Comparison of ENCODE assay signal across 15 cellular contexts in the genomic region with DNA sequence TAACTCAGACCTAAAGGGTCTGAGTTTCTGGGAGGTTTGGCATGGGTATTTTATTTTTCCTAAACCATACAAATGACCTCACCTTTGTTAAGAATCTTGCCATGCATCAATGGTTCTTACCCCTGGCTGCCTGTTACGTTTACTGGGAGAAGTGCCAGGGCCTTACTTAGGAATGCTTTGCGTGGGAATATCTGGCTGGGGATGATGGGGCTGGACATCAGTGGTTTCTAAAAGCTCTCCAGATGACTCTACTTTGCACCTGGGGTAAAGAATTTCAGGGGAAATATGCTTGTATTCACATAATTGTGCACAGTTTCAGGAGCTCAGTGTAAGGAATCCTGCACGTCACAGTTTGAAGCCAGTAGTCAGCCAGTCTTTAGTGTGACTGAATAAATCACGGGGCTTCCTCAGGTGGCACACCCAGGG. TPM values are rescaled to one million over a fixed set of nuclear protein-coding genes. Genes with fewer than 3 reads are reported as not detected.
A peak's percentile ranks its signal among the peaks of the same experiment; 100 is the strongest.
DNase-seq lines count a peak whose midpoint lies in the region; ATAC-seq and TF ChIP-seq lines count a peak whose summit lies in the region.
"Had no signal": no experiment of that assay in that cellular context is flagged by ENCODE, and none has a peak within 500 bp of the region (broad histone marks: within the 10 kb centered on the region; RNA-seq: fewer than 3 reads in every experiment).

No MANE protein-coding gene starts in this region.

- H3K27ac Mint-ChIP-seq in MCF 10A (ENCODE audit: low read depth, unreplicated experiment), result peak overlapping the region; percentile 91
- H3K27ac Mint-ChIP-seq: activated T-cell treated with anti-CD3 and anti-CD28 coated beads, Interleukin-2, amount 50 U/mL, for 72 hours; stimulated activated memory B cell treated with anti-CD40 and anti-IgM and Interleukin-4, amounts not matched to agents 10 μg/mL and 1 μg/mL and 100 μg/mL, for 72 hours; WTC11 had no signal

- CTCF ChIA-PET in MCF 10A (lab: Yijun Ruan, JAX), result interaction anchor here (0.6 to 2.6 kb wide), 3 partner anchors 9 to 201 kb away, joined by 3 to 16 read pairs (median 5); no protein-coding TSS in a partner anchor

- H3K9me3 Mint-ChIP-seq in MCF 10A (ENCODE audit: unreplicated experiment), result no peaks in the 10 kb centered on the region
- H3K9me3 Mint-ChIP-seq: central memory CD8-positive, alpha-beta T cell; stimulated activated memory B cell treated with anti-CD40 and anti-IgM and Interleukin-4, amounts not matched to agents 10 μg/mL and 1 μg/mL and 100 μg/mL, for 72 hours had no signal

- H3K27me3 ChIP-seq in vagina, result no peaks in the 10 kb centered on the region

- intact Hi-C loops in MCF 10A (cut with micrococcal nuclease), result no loop called here
- intact Hi-C loops in vagina (cut with DNase I), result no loop called here

- POLR2A ChIA-PET in MCF 10A (lab: Yijun Ruan, JAX), result interaction anchor here (1.0 to 2.7 kb wide), 3 partner anchors 9 to 36 kb away, joined by 3 to 14 read pairs (median 8); no protein-coding TSS in a partner anchor

- no peak overlapping the region for H3K4me3 Mint-ChIP-seq in MCF 10A (ENCODE audit: unreplicated experiment)
- H3K4me3 Mint-ChIP-seq: activated T-cell treated with anti-CD3 and anti-CD28 coated beads, Interleukin-2, amount 50 U/mL, for 72 hours; central memory CD8-positive, alpha-beta T cell; naive thymus-derived CD4-positive, alpha-beta T cell; stimulated activated memory B cell treated with anti-CD40 and anti-IgM and Interleukin-4, amounts not matched to agents 10 μg/mL and 1 μg/mL and 100 μg/mL, for 72 hours; WTC11 had no signal

- H3K4me1 ChIP-seq in vagina, result no peaks in the 10 kb centered on the region

- DNase-seq in AG10803 (ENCODE audit: low read depth) (peak; percentile 72), NCI-H1092 (lab: John Stamatoyannopoulos, UW) (peak; percentile 33), MCF 10A (ENCODE audit: unreplicated experiment) (peak; percentile 95), left kidney (ENCODE audit: low read depth, low spot score) (peak; percentile 47), amygdala (lab: John Stamatoyannopoulos, UW) (no peak), germinal center (ENCODE audit: low spot score) (no peak), vagina (ENCODE audit: extremely low spot score in 2 of 2) (no peak)
- DNase-seq: activated T-cell treated with anti-CD3 and anti-CD28 coated beads, Interleukin-2, amount 50 U/mL, for 72 hours; naive thymus-derived CD4-positive, alpha-beta T cell; stimulated activated CD4-positive, alpha-beta T cell treated with anti-CD3 and anti-CD28 coated beads, Interleukin-15, amount 100 ng/mL, for 24 hours had no signal

- H3K4me1 Mint-ChIP-seq in MCF 10A (ENCODE audit: insufficient read depth, unreplicated experiment), result peaks cover 50% of the 10 kb centered on the region
- H3K4me1 Mint-ChIP-seq: central memory CD8-positive, alpha-beta T cell; naive thymus-derived CD4-positive, alpha-beta T cell had no signal

- no peaks in the 10 kb centered on the region for H3K9me3 ChIP-seq in vagina

- no peaks in the 10 kb centered on the region for H3K36me3 Mint-ChIP-seq in MCF 10A (ENCODE audit: insufficient read depth, unreplicated experiment)
- H3K36me3 Mint-ChIP-seq: naive thymus-derived CD4-positive, alpha-beta T cell; stimulated activated memory B cell treated with anti-CD40 and anti-IgM and Interleukin-4, amounts not matched to agents 10 μg/mL and 1 μg/mL and 100 μg/mL, for 72 hours; WTC11 had no signal

- no peak overlapping the region for H3K4me3 ChIP-seq in AG10803 (ENCODE audit: low read length)
- H3K4me3 ChIP-seq in vagina, result no peak overlapping the region

- no peaks in the 10 kb centered on the region for H3K36me3 ChIP-seq in vagina

- no peak overlapping the region for H3K27ac ChIP-seq in vagina

- no TSS peak for BruUV-seq in MCF 10A (replicated peaks; lab: Mats Ljungman, UMichigan)

- H3K27me3 Mint-ChIP-seq in MCF 10A (ENCODE audit: insufficient read depth, unreplicated experiment), result no peaks in the 10 kb centered on the region

- no peak for ATAC-seq in HG03175 (IDR thresholded peaks at IDR 0.05; ENCODE audit: unreplicated experiment)
- ATAC-seq: activated T-cell treated with anti-CD3 and anti-CD28 coated beads, Interleukin-2, amount 50 U/mL, for 72 hours; naive thymus-derived CD4-positive, alpha-beta T cell; Right ventricle myocardium inferior; stimulated activated memory B cell treated with anti-CD40 and anti-IgM and Interleukin-4, amounts not matched to agents 10 μg/mL and 1 μg/mL and 100 μg/mL, for 72 hours; WTC11 had no signal

- TF ChIP-seq POLR2A in vagina (IDR thresholded peaks at IDR 0.05), result no peak

- TF ChIP-seq CTCF in AG10803 (conservative IDR thresholded peaks at IDR 0.05; ENCODE audit: low read length) (no peak), MCF 10A (IDR thresholded peaks at IDR 0.05; ENCODE audit: unreplicated experiment) (no peak), vagina (IDR thresholded peaks at IDR 0.05) (no peak)

RNA-seq across cellular contexts. Expression of a gene that starts 18.2 kb away (rescaled TPM):
- total RNA-seq in MCF 10A (2022), result 0.64 and 1.1 TPM in 2 replicates
- not detected for total RNA-seq in vagina
- total RNA-seq: activated T-cell treated with anti-CD3 and anti-CD28 coated beads, Interleukin-2, amount 50 U/mL, for 72 hours; naive thymus-derived CD4-positive, alpha-beta T cell; Right ventricle myocardium inferior had no signal

RNA-seq across cellular contexts. Expression of a gene that starts 39.6 kb away (rescaled TPM):
- total RNA-seq in MCF 10A (2022) (18.0 and 34.4 TPM in 2 replicates), vagina (not detected)
- total RNA-seq: Right ventricle myocardium inferior, WTC11 had no signal

Comparison
In these comparisons a context has a peak if more than half of its experiments do, and no peak if none do; other contexts are left out.
1. DNase-seq: peak in AG10803 (single experiment), NCI-H1092 (single experiment), MCF 10A (single experiment) and left kidney (single experiment); none in amygdala (0 of 56), germinal center (single experiment) and vagina (0 of 2).
2. RNA of a gene that starts 39.6 kb away (total RNA-seq): 18.0 to 34.4 TPM in MCF 10A; not detected in vagina (single experiment); every median in the first group is over 10 times any median in the second.